20 cellular contexts compared by ENCODE assay signal in genomic region chr6:11769244-11769643, GRCh38. TPM values are rescaled to one million over a fixed set of nuclear protein-coding genes. Genes with fewer than 3 reads are reported as not detected.
DNase-seq lines count a peak whose midpoint lies in the region; ATAC-seq, FAIRE-seq and TF ChIP-seq lines count a peak whose summit lies in the region.
"Had no signal": no experiment of that assay in that cellular context is flagged by ENCODE, and none has a peak within 500 bp of the region (broad histone marks: within the 10 kb centered on the region; RNA-seq: fewer than 3 reads in every experiment).

No MANE protein-coding gene starts in this region.

- H4K20me1 ChIP-seq in K562 (replicated peaks; ENCODE audit: control insufficient read depth, insufficient read depth, low read length): no peaks in the 10 kb centered on the region

- H3K4me3 Mint-ChIP-seq in MCF 10A (ENCODE audit: unreplicated experiment): peak overlapping the region; percentile 69
- no peak overlapping the region for H3K4me3 Mint-ChIP-seq in memory B cell
- no peak overlapping the region for H3K4me3 Mint-ChIP-seq in mesothelial cell of epicardium
- H3K4me3 Mint-ChIP-seq: CD4-positive, alpha-beta memory T cell had no signal

- TF ChIP-seq POLR2A in breast epithelium (IDR thresholded peaks at IDR 0.05) (no peak), K562 (conservative IDR thresholded peaks at IDR 0.05) (no peak)

- no peak overlapping the region for H3K4me3 ChIP-seq in breast epithelium
- no peak overlapping the region for H3K4me3 ChIP-seq in K562
- H3K4me3 ChIP-seq: gastrocnemius medialis, lower lobe of right lung had no signal

- H3K27me3 Mint-ChIP-seq in MCF 10A (ENCODE audit: insufficient read depth, unreplicated experiment) (no peaks in the 10 kb centered on the region), memory B cell (peaks cover 16% of the 10 kb centered on the region), mesothelial cell of epicardium (ENCODE audit: low read depth) (no peaks in the 10 kb centered on the region)

- no peak overlapping the region for H3K27ac ChIP-seq in breast epithelium
- H3K27ac ChIP-seq in K562 (ENCODE audit: extremely low read depth, low read depth, low read length): no peak overlapping the region

- H3K4me1 ChIP-seq in breast epithelium: peaks cover 0 to 5% of the 10 kb centered on the region in 2 donors
- peaks cover 20 to 51% of the 10 kb centered on the region in 2 experiments for H3K4me1 ChIP-seq in K562 (replicated peaks in 1 of 2; ENCODE audit: control insufficient read depth in 2 of 2, insufficient read depth in 2 of 2, low read length in 2 of 2)

- WGBS in K562 (ENCODE audit: insufficient coverage, low coverage, missing lambda C conversion rate): 80% methylated on average over 2 of the region's 2 CpGs

- in situ Hi-C loops in K562 (cut with MboI): no loop called here

- H3K4me2 ChIP-seq in K562 (ENCODE audit: insufficient read depth, low read length): no peak overlapping the region

- H3K4me1 Mint-ChIP-seq in MCF 10A (ENCODE audit: insufficient read depth, unreplicated experiment): peaks cover 62% of the 10 kb centered on the region
- H3K4me1 Mint-ChIP-seq in memory B cell: peaks cover 2% of the 10 kb centered on the region
- peaks cover 43% of the 10 kb centered on the region for H3K4me1 Mint-ChIP-seq in mesothelial cell of epicardium

- no peaks in the 10 kb centered on the region for H3K9me3 ChIP-seq in breast epithelium
- no peaks in the 10 kb centered on the region for H3K9me3 ChIP-seq in K562 (replicated peaks; ENCODE audit: control insufficient read depth, insufficient read depth, low read depth, low read length)
- H3K9me3 ChIP-seq: gastrocnemius medialis, lower lobe of right lung had no signal

- no peak overlapping the region for H3K9ac ChIP-seq in K562 (ENCODE audit: insufficient read depth in 1 of 2, low read depth in 2 of 2, low read length in 2 of 2)

- H3K36me3 Mint-ChIP-seq in MCF 10A (ENCODE audit: insufficient read depth, unreplicated experiment) (no peaks in the 10 kb centered on the region), memory B cell (no peaks in the 10 kb centered on the region), mesothelial cell of epicardium (no peaks in the 10 kb centered on the region)
- H3K36me3 Mint-ChIP-seq: CD4-positive, alpha-beta memory T cell had no signal

- TF ChIP-seq CTCF in MCF 10A (IDR thresholded peaks at IDR 0.05; ENCODE audit: unreplicated experiment) (no peak), breast epithelium (IDR thresholded peaks at IDR 0.05) (no peak), K562 (IDR thresholded peaks at IDR 0.05 in 2 of 3, conservative IDR thresholded peaks at IDR 0.05 in 1 of 3; ENCODE audit: insufficient read depth in 2 of 3, low read depth in 1 of 3, low read length in 3 of 3) (no peak), mesothelial cell of epicardium (IDR thresholded peaks at IDR 0.05; ENCODE audit: unreplicated experiment) (no peak)

- DNase-seq in MCF 10A (ENCODE audit: unreplicated experiment): peak; percentile 48
- no peak for DNase-seq in breast epithelium (ENCODE audit: low spot score in 2 of 2)
- DNase-seq in K562 (ENCODE audit: extremely low read depth in 1 of 4, low spot score in 3 of 4): no peak
- DNase-seq in memory B cell (ENCODE audit: low spot score in 2 of 2): no peak
- DNase-seq in stimulated activated CD8-positive, alpha-beta memory T cell treated with anti-CD3 and anti-CD28 coated beads, Interleukin-4, amount 100 ng/mL, for 48 hours: no peak
- no peak for DNase-seq in mesothelial cell of epicardium (ENCODE audit: low spot score in 2 of 2, unreplicated experiment in 2 of 2)
- no peak for DNase-seq in NCI-H2081 (lab: John Stamatoyannopoulos, UW)
- DNase-seq: CD4-positive, alpha-beta memory T cell; DND-41; gastrocnemius medialis; KBM-7; lower lobe of right lung; NCI-H1930; NCI-H510A treated with DMSO at 0.1 percent for 48 hours; right cardiac atrium; stimulated activated naive CD4-positive, alpha-beta T cell treated with Interleukin-2 at 50 U/mL for 16 hours had no signal

- H3K36me3 ChIP-seq in breast epithelium (no peaks in the 10 kb centered on the region), K562 (ENCODE audit: control insufficient read depth, insufficient read depth, low read length) (no peaks in the 10 kb centered on the region)
- H3K36me3 ChIP-seq: gastrocnemius medialis, lower lobe of right lung had no signal

- FAIRE-seq in K562 (lab: Jason Lieb, UNC): no peak
- FAIRE-seq: A204.1 had no signal

- peak overlapping the region; percentile 35 for H2AFZ ChIP-seq in K562 (ENCODE audit: low read depth, low read length)

- H3K27ac Mint-ChIP-seq in MCF 10A (ENCODE audit: low read depth, unreplicated experiment): peak overlapping the region; percentile 96
- peak overlapping the region; percentile 17 for H3K27ac Mint-ChIP-seq in memory B cell
- no peak overlapping the region for H3K27ac Mint-ChIP-seq in mesothelial cell of epicardium
- H3K27ac Mint-ChIP-seq: CD4-positive, alpha-beta memory T cell had no signal

- H3K9me3 Mint-ChIP-seq in MCF 10A (ENCODE audit: unreplicated experiment) (no peaks in the 10 kb centered on the region), memory B cell (no peaks in the 10 kb centered on the region), mesothelial cell of epicardium (no peaks in the 10 kb centered on the region)
- H3K9me3 Mint-ChIP-seq: CD4-positive, alpha-beta memory T cell had no signal

- BruUV-seq in MCF 10A (replicated peaks; lab: Mats Ljungman, UMichigan) (no TSS peak), K562 (replicated peaks; lab: Mats Ljungman, UMichigan) (no TSS peak)

- CTCF ChIA-PET in MCF 10A (lab: Yijun Ruan, JAX) (interaction anchor here (0.6 to 1.7 kb wide), 9 partner anchors 17 to 523 kb away, joined by 3 to 10 read pairs (median 4); partner anchors contain the start of gene HIVEP1), K562 (lab: Yijun Ruan, JAX; ENCODE audit: low intra/inter-chr PET ratio) (no interaction called here)

- intact Hi-C loops in MCF 10A (cut with micrococcal nuclease) (no loop called here), breast epithelium (cut with DNase I; ENCODE audit: low total_unique reads) (no loop called here), K562 (cut with micrococcal nuclease) (loop anchor here (5.0 kb wide), 1 partner anchor 143 kb away; no protein-coding TSS in a partner anchor)

- no peaks in the 10 kb centered on the region for H3K9me1 ChIP-seq in K562 (ENCODE audit: control insufficient read depth, insufficient read depth, low read length)

- no peaks in the 10 kb centered on the region for H3K79me2 ChIP-seq in K562 (ENCODE audit: control insufficient read depth, insufficient read depth, low read length)

- POLR2A ChIA-PET in MCF 10A (lab: Yijun Ruan, JAX): interaction anchor here (0.6 to 10.4 kb wide), 19 partner anchors 8 to 1517 kb away, joined by 3 to 248 read pairs (median 8); partner anchors contain the start of genes ADTRP and HIVEP1
- POLR2A ChIA-PET in K562 (lab: Yijun Ruan, JAX): interaction anchor here (0.7 to 3.9 kb wide), 5 partner anchors 9 to 431 kb away, joined by 3 to 17 read pairs (median 3); partner anchors contain the start of gene ADTRP

- H3K27me3 ChIP-seq in breast epithelium: no peaks in the 10 kb centered on the region
- no peaks in the 10 kb centered on the region for H3K27me3 ChIP-seq in K562 (ENCODE audit: control insufficient read depth in 2 of 2, insufficient read depth in 2 of 2, low read length in 2 of 2)
- H3K27me3 ChIP-seq: gastrocnemius medialis had no signal

- ATAC-seq in K562 (no peak), memory B cell (ENCODE audit: low read depth) (no peak), GM18909 (IDR thresholded peaks at IDR 0.05; ENCODE audit: poor library complexity, unreplicated experiment) (no peak)
- ATAC-seq: gastrocnemius medialis, lower lobe of right lung, right cardiac atrium had no signal

- no peak for TF ChIP-seq EP300 in K562 (IDR thresholded peaks at IDR 0.05; ENCODE audit: low read length)

- TF ChIP-seq RAD21 in K562 (CRISPR knock-in tag; conservative IDR thresholded peaks at IDR 0.05 in 1 of 2, IDR thresholded peaks at IDR 0.05 in 1 of 2): no peak

TF ChIP-seq in K562, 482 proteins besides CTCF, POLR2A, EP300 and RAD21 (continues in another document):
- 0 out of 2 replicates have a peak, but pooled peaks have one; percentile 24 for TF ChIP-seq ETV5 (CRISPR knock-in tag; IDR thresholded peaks at IDR 0.05; ENCODE audit: low read depth)
- TF ChIP-seq HINFP (tag; conservative IDR thresholded peaks at IDR 0.05; ENCODE audit: low read depth): no peak

RNA-seq across cellular contexts. Expression of gene ADTRP, which starts 9.4 kb away (rescaled TPM):
- total RNA-seq in MCF 10A (2022) (14.8 and 25.3 TPM in 2 replicates), breast epithelium (1 to 10 TPM in 2 of 3 donors, under 1 TPM in 1; 0.48 to 2.9 (median 2.6) TPM), K562 (2014; rRNA removed) (7.4 and 9.6 TPM in 2 replicates), K562 (2014; rRNA removed; fragmentation: Illumina TruSeq; extraction: Trizol) (13.3 and 13.9 TPM in 2 replicates), K562 (2015; rRNA removed; fragmentation: Illumina TruSeq; extraction: Trizol) (13.5 and 13.8 TPM in 2 replicates), K562 (2021) (11.7 and 12.3 TPM in 2 replicates), mesothelial cell of epicardium (3.4 to 4.0 TPM (median 3.8 TPM) in 3 replicates)
- total RNA-seq in K562 (2011; cell fraction: chromatin; rRNA removed; ENCODE audit: low replicate concordance): 13.8 and 18.6 TPM in 2 replicates
- 13.8 and 20.4 TPM in 2 replicates for total RNA-seq in K562 (2011; cell fraction: nucleolus; rRNA removed)
- 13.9 and 19.7 TPM in 2 replicates for total RNA-seq in K562 (2011; cell fraction: nucleoplasm; rRNA removed)
- polyA plus RNA-seq in K562 (2011; rRNA removed) (8.7 and 10.0 TPM in 2 replicates), K562 (2014; fragmentation: Illumina TruSeq; extraction: Trizol) (21.7 and 24.0 TPM in 2 replicates), K562 (2014; fragmentation: Nextera tagmentation; extraction: Ambion mirVana) (10 to 100 TPM; 13.6 to 18.3 TPM), K562 (2014; rRNA removed) (12.9 and 16.4 TPM in 2 replicates)
- polyA plus RNA-seq in K562 (2011; cell fraction: cytosol; rRNA removed): 7.1 and 9.6 TPM in 2 replicates
- 16.3 and 17.9 TPM in 2 replicates for polyA plus RNA-seq in K562 (2011; cell fraction: nucleus; rRNA removed)
- 19.8 and 27.5 TPM in 2 replicates for polyA plus RNA-seq in K562 (2012)
- 7.4 and 9.3 TPM in 2 replicates for polyA minus RNA-seq in K562 (2011; rRNA and poly(A)+ RNA removed)
- 3.6 and 6.5 TPM in 2 replicates for polyA minus RNA-seq in K562 (2011; cell fraction: cytosol; rRNA and poly(A)+ RNA removed)
- 6.1 and 7.9 TPM in 2 replicates for polyA minus RNA-seq in K562 (2011; cell fraction: nucleus; rRNA and poly(A)+ RNA removed)
- total RNA-seq: OCI-LY7 had no signal
- polyA plus RNA-seq: neural cell had no signal
